Comparison of ENCODE assay signal across 12 cellular contexts in genomic region chr10:87961314-87961713, GRCh38.
DNase-seq lines count a peak whose midpoint lies in the region; ATAC-seq and TF ChIP-seq lines count a peak whose summit lies in the region.
"Had no signal": no experiment of that assay in that cellular context is flagged by ENCODE, and none has a peak within 500 bp of the region (broad histone marks: within the 10 kb centered on the region; RNA-seq: fewer than 3 reads in every experiment).

No MANE protein-coding gene starts in this region.

- H3K4me3 Mint-ChIP-seq in activated CD4-positive, alpha-beta T cell treated with anti-CD3 and anti-CD28 coated beads, Interleukin-2, amount 10 ng/mL, durations not matched to agents 7 days and 5 days = no peak overlapping the region
- H3K4me3 Mint-ChIP-seq: activated naive CD8-positive, alpha-beta T cell treated with anti-CD3 and anti-CD28 coated beads, Interleukin-2, amount 50 U/mL, for 24 hours had no signal

- POLR2A ChIA-PET in activated CD4-positive, alpha-beta T cell treated with anti-CD3 and anti-CD28 coated beads, Interleukin-2, amount 10 ng/mL, durations not matched to agents 7 days and 5 days (lab: Charles Lee) = no interaction called here

- H3K9me3 ChIP-seq in breast epithelium (no peaks in the 10 kb centered on the region), upper lobe of right lung (no peaks in the 10 kb centered on the region)

- intact Hi-C loops in breast epithelium (cut with DNase I; ENCODE audit: low total_unique reads) (no loop called here), upper lobe of right lung (cut with DNase I) (no loop called here)

- H3K4me3 ChIP-seq in breast epithelium (no peak overlapping the region), upper lobe of right lung (no peak overlapping the region)

- H3K27ac Mint-ChIP-seq in activated CD4-positive, alpha-beta T cell treated with anti-CD3 and anti-CD28 coated beads, Interleukin-2, amount 10 ng/mL, durations not matched to agents 7 days and 5 days = peak overlapping the region; percentile 14
- H3K27ac Mint-ChIP-seq: activated naive CD8-positive, alpha-beta T cell treated with anti-CD3 and anti-CD28 coated beads, Interleukin-2, amount 50 U/mL, for 24 hours had no signal

- peaks cover 0 to 4% of the 10 kb centered on the region in 2 donors for H3K4me1 ChIP-seq in breast epithelium
- H3K4me1 ChIP-seq in upper lobe of right lung = peaks cover 8% of the 10 kb centered on the region

- no peaks in the 10 kb centered on the region for H3K4me1 Mint-ChIP-seq in activated CD4-positive, alpha-beta T cell treated with anti-CD3 and anti-CD28 coated beads, Interleukin-2, amount 10 ng/mL, durations not matched to agents 7 days and 5 days
- H3K4me1 Mint-ChIP-seq: activated naive CD8-positive, alpha-beta T cell treated with anti-CD3 and anti-CD28 coated beads, Interleukin-2, amount 50 U/mL, for 24 hours had no signal

- peaks cover 52% of the 10 kb centered on the region for H3K36me3 Mint-ChIP-seq in activated CD4-positive, alpha-beta T cell treated with anti-CD3 and anti-CD28 coated beads, Interleukin-2, amount 10 ng/mL, durations not matched to agents 7 days and 5 days (ENCODE audit: low read depth)

- TF ChIP-seq CTCF in breast epithelium (IDR thresholded peaks at IDR 0.05) (no peak), upper lobe of right lung (IDR thresholded peaks at IDR 0.05) (no peak)

- H3K27me3 ChIP-seq in breast epithelium (no peaks in the 10 kb centered on the region), upper lobe of right lung (no peaks in the 10 kb centered on the region)

- ATAC-seq in upper lobe of right lung (peak; percentile 65), HG02571 (IDR thresholded peaks at IDR 0.05; ENCODE audit: unreplicated experiment) (no peak)
- ATAC-seq: activated naive CD8-positive, alpha-beta T cell treated with anti-CD3 and anti-CD28 coated beads, Interleukin-2, amount 50 U/mL, for 24 hours; HepG2 had no signal

- no peaks in the 10 kb centered on the region for H3K27me3 Mint-ChIP-seq in activated CD4-positive, alpha-beta T cell treated with anti-CD3 and anti-CD28 coated beads, Interleukin-2, amount 10 ng/mL, durations not matched to agents 7 days and 5 days
- H3K27me3 Mint-ChIP-seq: activated naive CD8-positive, alpha-beta T cell treated with anti-CD3 and anti-CD28 coated beads, Interleukin-2, amount 50 U/mL, for 24 hours had no signal

- CTCF ChIA-PET in activated CD4-positive, alpha-beta T cell treated with anti-CD3 and anti-CD28 coated beads, Interleukin-2, amount 10 ng/mL, durations not matched to agents 7 days and 5 days (lab: Charles Lee) = no interaction called here

- peak overlapping the region; percentile 48 to 60 for H3K27ac ChIP-seq in breast epithelium
- no peak overlapping the region for H3K27ac ChIP-seq in upper lobe of right lung

- no peaks in the 10 kb centered on the region for H3K9me3 Mint-ChIP-seq in activated CD4-positive, alpha-beta T cell treated with anti-CD3 and anti-CD28 coated beads, Interleukin-2, amount 10 ng/mL, durations not matched to agents 7 days and 5 days
- H3K9me3 Mint-ChIP-seq: activated naive CD8-positive, alpha-beta T cell treated with anti-CD3 and anti-CD28 coated beads, Interleukin-2, amount 50 U/mL, for 24 hours had no signal

- no peak for TF ChIP-seq POLR2A in breast epithelium (IDR thresholded peaks at IDR 0.05)

- no peak for DNase-seq in activated CD4-positive, alpha-beta T cell treated with anti-CD3 and anti-CD28 coated beads, Interleukin-2, amount 10 ng/mL, durations not matched to agents 7 days and 5 days
- DNase-seq in activated CD4-positive, alpha-beta T cell treated with anti-CD3 and anti-CD28 coated beads for 4 hours = no peak
- no peak for DNase-seq in breast epithelium (ENCODE audit: low spot score in 2 of 2)
- peak; percentile 51 for DNase-seq in kidney glomerular epithelial cell (lab: John Stamatoyannopoulos, UW)
- DNase-seq in upper lobe of right lung = no peak
- no peak for DNase-seq in activated naive CD4-positive, alpha-beta T cell (lab: John Stamatoyannopoulos, UW)
- no peak for DNase-seq in stimulated activated CD4-positive, alpha-beta T cell treated with anti-CD3 and anti-CD28 coated beads, Interleukin-15, amount 100 ng/mL, for 24 hours
- DNase-seq: activated naive CD8-positive, alpha-beta T cell treated with anti-CD3 and anti-CD28 coated beads, Interleukin-2, amount 50 U/mL, for 24 hours; small intestine; substantia nigra had no signal

- H3K36me3 ChIP-seq in breast epithelium (peaks cover 5% of the 10 kb centered on the region), upper lobe of right lung (peaks cover 45% of the 10 kb centered on the region)
